In genomic region chr3:53149699-53150098, GRCh38 we compare ENCODE assay signal across 1 cellular context.
TF ChIP-seq lines count a peak whose summit lies in the region.

No MANE protein-coding gene starts in this region.

TF ChIP-seq in HepG2, 621 proteins besides CTCF, POLR2A, EP300 and RAD21:
- no peak for TF ChIP-seq CENPT (CRISPR knock-in tag; IDR thresholded peaks at IDR 0.05; ENCODE audit: low read depth)
- TF ChIP-seq RXRA (CRISPR knock-in tag; IDR thresholded peaks at IDR 0.05) = no peak
- TF ChIP-seq HNF4G (IDR thresholded peaks at IDR 0.05; ENCODE audit: borderline replicate concordance, low read depth, low read length) = no peak
- TF ChIP-seq HNF4G (CRISPR knock-in tag; IDR thresholded peaks at IDR 0.05; ENCODE audit: borderline replicate concordance, low read depth) = 0 out of 2 replicates have a peak, but pooled peaks have one; percentile 12
